In the genomic region with DNA sequence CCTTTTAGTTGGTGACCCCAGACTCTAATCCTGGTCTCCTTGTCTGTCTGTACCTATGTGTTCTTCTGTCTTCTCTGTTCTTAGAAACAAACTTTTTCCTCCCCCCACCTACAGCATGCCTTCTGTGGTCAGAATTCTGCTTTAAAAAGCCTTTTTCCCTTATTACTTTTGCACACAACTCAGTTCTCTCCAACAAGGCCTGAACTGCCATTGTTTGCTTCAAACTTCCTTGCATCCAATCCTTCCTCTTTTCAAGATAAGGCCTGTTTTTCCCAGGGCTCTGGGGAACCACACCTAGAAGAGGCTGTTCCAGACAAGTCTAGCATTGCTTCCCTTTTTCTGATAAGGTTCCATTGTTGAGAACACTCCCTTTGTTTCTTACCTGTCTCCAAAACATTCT, we compare ENCODE assay signal across 1 cellular context.
TF ChIP-seq lines count a peak whose summit lies in the region.

No MANE protein-coding gene starts in this region.

TF ChIP-seq in HepG2, 621 proteins besides CTCF, POLR2A, EP300 and RAD21:
- TF ChIP-seq, protein P1, sequence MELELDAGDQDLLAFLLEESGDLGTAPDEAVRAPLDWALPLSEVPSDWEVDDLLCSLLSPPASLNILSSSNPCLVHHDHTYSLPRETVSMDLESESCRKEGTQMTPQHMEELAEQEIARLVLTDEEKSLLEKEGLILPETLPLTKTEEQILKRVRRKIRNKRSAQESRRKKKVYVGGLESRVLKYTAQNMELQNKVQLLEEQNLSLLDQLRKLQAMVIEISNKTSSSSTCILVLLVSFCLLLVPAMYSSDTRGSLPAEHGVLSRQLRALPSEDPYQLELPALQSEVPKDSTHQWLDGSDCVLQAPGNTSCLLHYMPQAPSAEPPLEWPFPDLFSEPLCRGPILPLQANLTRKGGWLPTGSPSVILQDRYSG (CRISPR knock-in tag; IDR thresholded peaks at IDR 0.05), result no peak
- no peak for TF ChIP-seq ZNF552 (CRISPR knock-in tag; IDR thresholded peaks at IDR 0.05; ENCODE audit: borderline replicate concordance)
- no peak for TF ChIP-seq EHMT2 (IDR thresholded peaks at IDR 0.05; ENCODE audit: borderline replicate concordance, low read depth, low read length)
- no peak for TF ChIP-seq SP4 (CRISPR knock-in tag; IDR thresholded peaks at IDR 0.05)
- TF ChIP-seq CBFB (CRISPR knock-in tag; IDR thresholded peaks at IDR 0.05), result no peak
